Comparison of ENCODE assay signal across 21 cellular contexts in genomic region chr17:72488542-72489272, GRCh38.
A peak's percentile ranks its signal among the peaks of the same experiment; 100 is the strongest.
DNase-seq lines count a peak whose midpoint lies in the region; ATAC-seq, FAIRE-seq and TF ChIP-seq lines count a peak whose summit lies in the region.
"Had no signal": no experiment of that assay in that cellular context is flagged by ENCODE, and none has a peak within 500 bp of the region (broad histone marks: within the 10 kb centered on the region; RNA-seq: fewer than 3 reads in every experiment).

No MANE protein-coding gene starts in this region.

- TF ChIP-seq RAD21 in HepG2 (CRISPR knock-in tag; IDR thresholded peaks at IDR 0.05): no peak

- no peak overlapping the region for H3K4me3 Mint-ChIP-seq in activated naive CD4-positive, alpha-beta T cell treated with anti-CD3 and anti-CD28 coated beads for 36 hours
- H3K4me3 Mint-ChIP-seq: activated naive CD4-positive, alpha-beta T cell treated with anti-CD3 and anti-CD28 coated beads, Interleukin-2, amount 50 U/mL, for 24 hours; stimulated activated naive CD8-positive, alpha-beta T cell treated with anti-CD3 and anti-CD28 coated beads, Interleukin-15, Interleukin-2, amounts not matched to agents 100 ng/mL and 50 ng/mL, for 24 hours had no signal

- H3K4me2 ChIP-seq in HepG2 (ENCODE audit: low read depth, low read length): peak overlapping the region; percentile 36
- H3K4me2 ChIP-seq: SK-N-SH had no signal

- no peak overlapping the region for H3K9ac ChIP-seq in HepG2 (ENCODE audit: insufficient read depth, low read depth, low read length)
- H3K9ac ChIP-seq: SK-N-SH had no signal

- POLR2A ChIA-PET in HepG2 (lab: Yijun Ruan, JAX): interaction anchor here (1.2 to 2.1 kb wide), 2 partner anchors 14 to 368 kb away, joined by 4 to 10 read pairs; partner anchors contain the start of gene SOX9

- WGBS in HepG2 (ENCODE audit: low lambda C conversion rate): 82% methylated on average over 11 of the region's 11 CpGs

- CTCF ChIA-PET in HepG2 (lab: Yijun Ruan, JAX; ENCODE audit: low intra/inter-chr PET ratio, low total read pairs): no interaction called here
- CTCF ChIA-PET in activated naive CD4-positive, alpha-beta T cell treated with anti-CD3 and anti-CD28 coated beads for 36 hours (lab: Charles Lee): no interaction called here

- no peak for TF ChIP-seq CTCF in RWPE2 (IDR thresholded peaks at IDR 0.05; ENCODE audit: poor library complexity, severe bottlenecking)
- no peak for TF ChIP-seq CTCF in HepG2 (CRISPR knock-in tag; IDR thresholded peaks at IDR 0.05)

- peaks cover 3% of the 10 kb centered on the region for H3K27me3 Mint-ChIP-seq in activated naive CD4-positive, alpha-beta T cell treated with anti-CD3 and anti-CD28 coated beads for 36 hours (ENCODE audit: low read depth)

- H3K36me3 ChIP-seq in RWPE2 (ENCODE audit: low read depth) (no peaks in the 10 kb centered on the region; the same call in 1 of the 2 replicates), HepG2 (replicated peaks in 1 of 2; ENCODE audit: control insufficient read depth in 1 of 2, insufficient read depth in 2 of 2, low read length in 2 of 2) (no peaks in the 10 kb centered on the region)
- H3K36me3 ChIP-seq in effector memory CD4-positive, alpha-beta T cell (ENCODE audit: control insufficient read depth, insufficient read depth, low read length): no peaks in the 10 kb centered on the region
- H3K36me3 ChIP-seq: brain microvascular endothelial cell, heart left ventricle, uterus had no signal

- no peaks in the 10 kb centered on the region for H3K36me3 Mint-ChIP-seq in activated naive CD4-positive, alpha-beta T cell treated with anti-CD3 and anti-CD28 coated beads for 36 hours (ENCODE audit: low read depth)
- H3K36me3 Mint-ChIP-seq: activated naive CD4-positive, alpha-beta T cell treated with anti-CD3 and anti-CD28 coated beads, Interleukin-2, amount 50 U/mL, for 24 hours had no signal

- H3K4me1 ChIP-seq in RWPE2 (ENCODE audit: insufficient read depth, poor library complexity, severe bottlenecking) (peaks cover 14% of the 10 kb centered on the region), HepG2 (ENCODE audit: insufficient read depth, low read length) (peaks cover 60% of the 10 kb centered on the region)
- H3K4me1 ChIP-seq in effector memory CD4-positive, alpha-beta T cell (ENCODE audit: control insufficient read depth, insufficient read depth, low read length, poor library complexity, severe bottlenecking): no peaks in the 10 kb centered on the region
- H3K4me1 ChIP-seq: heart left ventricle, uterus had no signal

- peaks cover 87% of the 10 kb centered on the region for H3K79me2 ChIP-seq in HepG2 (ENCODE audit: insufficient read depth, low read length)

- H3K4me1 Mint-ChIP-seq in activated naive CD4-positive, alpha-beta T cell treated with anti-CD3 and anti-CD28 coated beads for 36 hours (ENCODE audit: low read depth): no peaks in the 10 kb centered on the region
- H3K4me1 Mint-ChIP-seq: activated naive CD4-positive, alpha-beta T cell treated with anti-CD3 and anti-CD28 coated beads, Interleukin-2, amount 50 U/mL, for 24 hours had no signal

- no peak overlapping the region for H3K27ac Mint-ChIP-seq in activated naive CD4-positive, alpha-beta T cell treated with anti-CD3 and anti-CD28 coated beads for 36 hours
- H3K27ac Mint-ChIP-seq: activated naive CD4-positive, alpha-beta T cell treated with anti-CD3 and anti-CD28 coated beads, Interleukin-2, amount 50 U/mL, for 24 hours; stimulated activated naive CD8-positive, alpha-beta T cell treated with anti-CD3 and anti-CD28 coated beads, Interleukin-15, Interleukin-2, amounts not matched to agents 100 ng/mL and 50 ng/mL, for 24 hours had no signal

- DNase-seq in COLO668 (lab: John Stamatoyannopoulos, UW; ENCODE audit: unreplicated experiment): peak; percentile 43
- DNase-seq in NCI-H2081 treated with DMSO at 0.1 percent for 48 hours (lab: John Stamatoyannopoulos, UW): peak; percentile 66
- DNase-seq in RWPE2 (ENCODE audit: low spot score): no peak
- no peak for DNase-seq in HepG2 (ENCODE audit: low spot score)
- no peak for DNase-seq in ureter (ENCODE audit: low spot score)
- no peak for DNase-seq in activated naive CD4-positive, alpha-beta T cell treated with anti-CD3 and anti-CD28 coated beads for 36 hours
- no peak for DNase-seq in effector memory CD4-positive, alpha-beta T cell
- DNase-seq in 8988T: no peak
- DNase-seq: ACHN; brain microvascular endothelial cell; H7; heart left ventricle; Kasumi-1; NCI-H1436; NCI-H524; SK-N-SH; stimulated activated CD4-positive, alpha-beta T cell treated with anti-CD3 and anti-CD28 coated beads, Interleukin-12 subunit alpha, Interleukin-12 subunit beta, amount 100 ng/mL, for 4 hours; uterus had no signal

- in situ Hi-C loops in HepG2 (cut with HindIII; ENCODE audit: extremely low pct_ligation_motif_present, low pct_unique_long_range_greater_than_20kb): no loop called here

- ATAC-seq in RWPE2 (ENCODE audit: low read depth): no peak; the same call in 2 of the 3 replicates
- no peak; the same call in 2 of the 3 replicates for ATAC-seq in HepG2
- ATAC-seq: heart left ventricle had no signal

- no peak overlapping the region for H2AFZ ChIP-seq in HepG2 (ENCODE audit: low read length)

- peaks cover 14% of the 10 kb centered on the region; the same call in 1 of the 2 replicates for H4K20me1 ChIP-seq in HepG2 (ENCODE audit: insufficient read depth, low read length)

- no peak for TF ChIP-seq POLR2A in HepG2 (IDR thresholded peaks at IDR 0.05; ENCODE audit: insufficient read depth in 1 of 2, low read depth in 2 of 2, low read length in 2 of 2)

- BruUV-seq in HepG2 (replicated peaks; lab: Mats Ljungman, UMichigan): no TSS peak

- H3K27ac ChIP-seq in RWPE2 (ENCODE audit: poor library complexity, severe bottlenecking) (peak overlapping the region; percentile 4), HepG2 (ENCODE audit: extremely low read length, insufficient read depth, low read length) (no peak overlapping the region)
- no peak overlapping the region for H3K27ac ChIP-seq in effector memory CD4-positive, alpha-beta T cell (ENCODE audit: insufficient read depth, low read length, poor library complexity, severe bottlenecking)
- H3K27ac ChIP-seq: brain microvascular endothelial cell, heart left ventricle, uterus had no signal

- H3K4me3 ChIP-seq in RWPE2 (ENCODE audit: severe bottlenecking) (no peak overlapping the region), HepG2 (replicated peaks in 1 of 3; ENCODE audit: insufficient read depth in 1 of 3, low read depth in 2 of 3, low read length in 3 of 3) (0 out of 6 replicates have a peak overlapping the region, but pooled peaks of 1 of the 3 experiments have one; percentile 4)
- no peak overlapping the region for H3K4me3 ChIP-seq in effector memory CD4-positive, alpha-beta T cell (ENCODE audit: insufficient read depth, low read depth, low read length, poor library complexity, severe bottlenecking)
- H3K4me3 ChIP-seq: heart left ventricle, uterus had no signal

- H3K27me3 ChIP-seq in RWPE2 (ENCODE audit: insufficient read depth, poor library complexity, severe bottlenecking) (no peaks in the 10 kb centered on the region), HepG2 (ENCODE audit: control insufficient read depth in 1 of 2, insufficient read depth in 2 of 2, low read length in 2 of 2) (no peaks in the 10 kb centered on the region)
- H3K27me3 ChIP-seq in effector memory CD4-positive, alpha-beta T cell (replicated peaks; ENCODE audit: control insufficient read depth, insufficient read depth, low read length, poor library complexity, severe bottlenecking): no peaks in the 10 kb centered on the region
- H3K27me3 ChIP-seq: brain microvascular endothelial cell, uterus had no signal

- TF ChIP-seq EP300 in HepG2 (IDR thresholded peaks at IDR 0.05; ENCODE audit: low read depth in 2 of 2, low read length in 2 of 2) (no peak), HepG2 (CRISPR knock-in tag; IDR thresholded peaks at IDR 0.05; ENCODE audit: borderline replicate concordance) (no peak)

- no peak for FAIRE-seq in HepG2 (lab: Jason Lieb, UNC)
- FAIRE-seq: TTC549 had no signal

- H3K9me3 Mint-ChIP-seq in activated naive CD4-positive, alpha-beta T cell treated with anti-CD3 and anti-CD28 coated beads for 36 hours: peaks cover 3% of the 10 kb centered on the region
- H3K9me3 Mint-ChIP-seq: activated naive CD4-positive, alpha-beta T cell treated with anti-CD3 and anti-CD28 coated beads, Interleukin-2, amount 50 U/mL, for 24 hours had no signal

- H3K9me3 ChIP-seq in RWPE2 (ENCODE audit: severe bottlenecking): no peaks in the 10 kb centered on the region
- no peaks in the 10 kb centered on the region for H3K9me3 ChIP-seq in HepG2 (ENCODE audit: low read length)
- H3K9me3 ChIP-seq in effector memory CD4-positive, alpha-beta T cell (ENCODE audit: control insufficient read depth, low read length): no peaks in the 10 kb centered on the region
- H3K9me3 ChIP-seq: SK-N-SH, uterus had no signal

- intact Hi-C loops in HepG2 (cut with micrococcal nuclease; ENCODE audit: unreplicated experiment): no loop called here
- intact Hi-C loops in activated naive CD4-positive, alpha-beta T cell treated with anti-CD3 and anti-CD28 coated beads for 36 hours (cut with micrococcal nuclease): no loop called here

TF ChIP-seq in HepG2, 621 proteins besides CTCF, POLR2A, EP300 and RAD21:
- TF ChIP-seq JDP2 (CRISPR knock-in tag; IDR thresholded peaks at IDR 0.05; ENCODE audit: borderline replicate concordance) (no peak), LBX2 (CRISPR knock-in tag; IDR thresholded peaks at IDR 0.05; ENCODE audit: borderline replicate concordance) (no peak), ZNF652 (CRISPR knock-in tag; IDR thresholded peaks at IDR 0.05; ENCODE audit: borderline replicate concordance, low read depth) (0 out of 2 replicates have a peak, but pooled peaks have one; percentile 37), HINFP (CRISPR knock-in tag; IDR thresholded peaks at IDR 0.05; ENCODE audit: low read depth) (0 out of 2 replicates have a peak, but pooled peaks have one; percentile 34)
TF ChIP-seq in HepG2: peak in this region for 2.

Comparison
In these comparisons a context has a peak if more than half of its experiments do, and no peak if none do; other contexts are left out.
1. DNase-seq: peak in COLO668 (single experiment) and NCI-H2081 treated with DMSO at 0.1 percent for 48 hours (single experiment); none in RWPE2 (single experiment), HepG2 (single experiment), ureter (single experiment), activated naive CD4-positive, alpha-beta T cell treated with anti-CD3 and anti-CD28 coated beads for 36 hours (single experiment), effector memory CD4-positive, alpha-beta T cell (0 of 3) and 8988T (single experiment).